In the genomic region with DNA sequence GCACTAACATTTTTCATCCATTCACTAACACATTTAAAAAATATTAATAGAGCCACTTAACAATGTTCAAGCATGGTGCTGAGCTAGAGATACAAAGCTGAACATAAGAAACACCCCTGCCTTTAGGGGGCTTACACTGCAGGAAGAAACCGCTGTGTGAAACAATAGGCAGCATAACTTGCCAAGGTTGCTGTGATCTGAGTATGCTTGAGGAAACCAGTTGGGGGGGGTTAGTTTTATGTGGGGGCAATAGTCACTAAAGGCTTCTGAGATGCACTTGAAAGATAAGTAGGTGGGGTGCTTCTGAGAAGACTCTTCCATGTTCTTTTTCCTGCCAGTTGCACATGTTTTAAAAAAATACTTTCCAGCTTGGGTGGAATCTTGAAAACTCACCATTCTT, we compare ENCODE assay signal across 12 cellular contexts. TPM values are rescaled to one million over a fixed set of nuclear protein-coding genes. Genes with fewer than 3 reads are reported as not detected.
A peak's percentile ranks its signal among the peaks of the same experiment; 100 is the strongest.
DNase-seq lines count a peak whose midpoint lies in the region; ATAC-seq and TF ChIP-seq lines count a peak whose summit lies in the region.
"Had no signal": no experiment of that assay in that cellular context is flagged by ENCODE, and none has a peak within 500 bp of the region (broad histone marks: within the 10 kb centered on the region; RNA-seq: fewer than 3 reads in every experiment).

No MANE protein-coding gene starts in this region.

- peak in 1 of 9 donors; percentile 18 for TF ChIP-seq CTCF in heart right ventricle (IDR thresholded peaks at IDR 0.05)
- no peak for TF ChIP-seq CTCF in right atrium auricular region (IDR thresholded peaks at IDR 0.05)
- TF ChIP-seq CTCF in SU-DHL-6 (IDR thresholded peaks at IDR 0.05; ENCODE audit: insufficient read depth, low read length, poor library complexity, severe bottlenecking): no peak

- H3F3A ChIP-seq in SU-DHL-6 (ENCODE audit: insufficient read depth): peaks cover 28% of the 10 kb centered on the region

- H3K27ac ChIP-seq in heart right ventricle: peak overlapping the region in 7 of 10 donors; percentile 11 to 96 (median 61)
- H3K27ac ChIP-seq in right atrium auricular region: no peak overlapping the region
- no peak overlapping the region for H3K27ac ChIP-seq in SU-DHL-6 (ENCODE audit: low read depth, low read length)
- peak overlapping the region; percentile 60 for H3K27ac ChIP-seq in subcutaneous abdominal adipose tissue (ENCODE audit: low read depth, low read length)

- 29 to 48% methylated on average over 1 of the region's 1 CpG for WGBS in heart right ventricle, 2 donors

- peak overlapping the region; percentile 14; the same call in 1 of the 2 replicates for H3K9ac ChIP-seq in SU-DHL-6 (ENCODE audit: low read length)
- peak overlapping the region in 1 of 5 donors; percentile 4 for H3K9ac ChIP-seq in subcutaneous abdominal adipose tissue (ENCODE audit: low read length in 5 of 5)

- H3K4me2 ChIP-seq in SU-DHL-6 (ENCODE audit: low read depth, low read length, poor library complexity, severe bottlenecking): peak overlapping the region; percentile 91

- DNase-seq in heart right ventricle (peak in 1 of 2 donors; percentile 55), right atrium auricular region (ENCODE audit: low spot score) (no peak), glomerular endothelial cell (ENCODE audit: extremely low read depth, low read depth, low spot score) (peak; percentile 78), dedifferentiated amniotic fluid mesenchymal stem cell (ENCODE audit: extremely low spot score) (no peak), NCI-H510A treated with DMSO at 0.1 percent for 48 hours (lab: John Stamatoyannopoulos, UW) (no peak)
- DNase-seq: effector CD4-positive, alpha-beta T cell; nucleus accumbens had no signal

- peak in 6 of 8 donors; percentile 8 to 56 (median 47) for ATAC-seq in heart right ventricle
- no peak for ATAC-seq in GM18517 (IDR thresholded peaks at IDR 0.05; ENCODE audit: unreplicated experiment)

- no peak overlapping the region for H2AFZ ChIP-seq in SU-DHL-6 (ENCODE audit: low read depth, low read length, severe bottlenecking)

- peaks cover 0 to 5% (median 0%) of the 10 kb centered on the region in 9 donors for H3K36me3 ChIP-seq in heart right ventricle
- H3K36me3 ChIP-seq in right atrium auricular region: no peaks in the 10 kb centered on the region
- peaks cover 2% of the 10 kb centered on the region for H3K36me3 ChIP-seq in SU-DHL-6 (ENCODE audit: low read length)
- no peaks in the 10 kb centered on the region for H3K36me3 ChIP-seq in subcutaneous abdominal adipose tissue (ENCODE audit: control insufficient read depth in 5 of 5, insufficient read depth in 5 of 5, low read length in 5 of 5)

- peaks cover 38% of the 10 kb centered on the region for H4K20me1 ChIP-seq in SU-DHL-6 (ENCODE audit: low read depth, low read length)

- peak overlapping the region in 1 of 10 donors; percentile 16 for H3K4me3 ChIP-seq in heart right ventricle
- no peak overlapping the region for H3K4me3 ChIP-seq in right atrium auricular region
- no peak overlapping the region for H3K4me3 ChIP-seq in SU-DHL-6 (ENCODE audit: insufficient read depth, low read length, poor library complexity, severe bottlenecking)
- no peak overlapping the region for H3K4me3 ChIP-seq in subcutaneous abdominal adipose tissue (ENCODE audit: low read depth in 1 of 5, low read length in 5 of 5)

- H3K4me1 ChIP-seq in heart right ventricle: peaks cover 14 to 88% (median 72%) of the 10 kb centered on the region in 9 donors
- H3K4me1 ChIP-seq in right atrium auricular region: peaks cover 0 to 68% of the 10 kb centered on the region in 2 donors
- peaks cover 19 to 75% (median 69%) of the 10 kb centered on the region in 5 donors for H3K4me1 ChIP-seq in subcutaneous abdominal adipose tissue (ENCODE audit: control insufficient read depth in 5 of 5, insufficient read depth in 5 of 5, low read length in 5 of 5)

- H3K9me2 ChIP-seq in SU-DHL-6 (replicated peaks; ENCODE audit: insufficient read depth, low read length): no peaks in the 10 kb centered on the region

- no peaks in the 10 kb centered on the region for H3K27me3 ChIP-seq in heart right ventricle
- no peaks in the 10 kb centered on the region for H3K27me3 ChIP-seq in right atrium auricular region
- H3K27me3 ChIP-seq in SU-DHL-6 (ENCODE audit: low read length): no peaks in the 10 kb centered on the region
- no peaks in the 10 kb centered on the region for H3K27me3 ChIP-seq in subcutaneous abdominal adipose tissue (ENCODE audit: control insufficient read depth in 5 of 5, insufficient read depth in 4 of 5, low read length in 5 of 5)

- H3K79me2 ChIP-seq in SU-DHL-6 (ENCODE audit: insufficient read depth, low read length): peaks cover 77% of the 10 kb centered on the region

- intact Hi-C loops in heart right ventricle (cut with DNase I): loop anchor here in 2 of 10 donors (5.0 to 10.0 kb wide), 2 partner anchors 63 to 111 kb away; a partner anchor contains a TSS

- H3K9me3 ChIP-seq in heart right ventricle: no peaks in the 10 kb centered on the region
- H3K9me3 ChIP-seq in right atrium auricular region: no peaks in the 10 kb centered on the region
- H3K9me3 ChIP-seq in SU-DHL-6 (ENCODE audit: insufficient read depth, low read length): no peaks in the 10 kb centered on the region
- no peaks in the 10 kb centered on the region for H3K9me3 ChIP-seq in subcutaneous abdominal adipose tissue (ENCODE audit: control insufficient read depth in 5 of 5, low read length in 5 of 5)

RNA-seq across cellular contexts. Expression of a gene that starts 2.8 kb away (rescaled TPM):
- total RNA-seq in heart right ventricle: 10 to 100 TPM; 53.4 to 93.2 (median 64.0) TPM
- 100 to 1,000 TPM in 1 of 2 donors, 10 to 100 TPM in 1; 58.6 to 100 TPM for polyA plus RNA-seq in heart right ventricle
- 10 to 100 TPM; 27.4 to 30.1 TPM for total RNA-seq in right atrium auricular region
- total RNA-seq in glomerular endothelial cell: 33.7 and 55.6 TPM in 2 replicates

RNA-seq across cellular contexts. Expression of a gene that starts 29.5 kb away (rescaled TPM):
- total RNA-seq in heart right ventricle (1 to 10 TPM in 5 of 10 donors, under 1 TPM in 5; 0.19 to 9.1 (median 1.0) TPM), right atrium auricular region (under 1 TPM; 0.16 to 0.30 TPM), glomerular endothelial cell (not detected in 2 replicates)
- polyA plus RNA-seq in heart right ventricle: under 1 TPM; 0.36 to 0.73 TPM
- total RNA-seq: NCI-H460, temporal lobe had no signal

Comparison
In these comparisons a context has a peak if more than half of its experiments do, and no peak if none do; other contexts are left out.
1. H3K27ac ChIP-seq: peak in heart right ventricle (7 of 10) and subcutaneous abdominal adipose tissue (single experiment); none in right atrium auricular region (0 of 2) and SU-DHL-6 (single experiment).